Comparison of ENCODE assay signal across 7 cellular contexts in the genomic region with DNA sequence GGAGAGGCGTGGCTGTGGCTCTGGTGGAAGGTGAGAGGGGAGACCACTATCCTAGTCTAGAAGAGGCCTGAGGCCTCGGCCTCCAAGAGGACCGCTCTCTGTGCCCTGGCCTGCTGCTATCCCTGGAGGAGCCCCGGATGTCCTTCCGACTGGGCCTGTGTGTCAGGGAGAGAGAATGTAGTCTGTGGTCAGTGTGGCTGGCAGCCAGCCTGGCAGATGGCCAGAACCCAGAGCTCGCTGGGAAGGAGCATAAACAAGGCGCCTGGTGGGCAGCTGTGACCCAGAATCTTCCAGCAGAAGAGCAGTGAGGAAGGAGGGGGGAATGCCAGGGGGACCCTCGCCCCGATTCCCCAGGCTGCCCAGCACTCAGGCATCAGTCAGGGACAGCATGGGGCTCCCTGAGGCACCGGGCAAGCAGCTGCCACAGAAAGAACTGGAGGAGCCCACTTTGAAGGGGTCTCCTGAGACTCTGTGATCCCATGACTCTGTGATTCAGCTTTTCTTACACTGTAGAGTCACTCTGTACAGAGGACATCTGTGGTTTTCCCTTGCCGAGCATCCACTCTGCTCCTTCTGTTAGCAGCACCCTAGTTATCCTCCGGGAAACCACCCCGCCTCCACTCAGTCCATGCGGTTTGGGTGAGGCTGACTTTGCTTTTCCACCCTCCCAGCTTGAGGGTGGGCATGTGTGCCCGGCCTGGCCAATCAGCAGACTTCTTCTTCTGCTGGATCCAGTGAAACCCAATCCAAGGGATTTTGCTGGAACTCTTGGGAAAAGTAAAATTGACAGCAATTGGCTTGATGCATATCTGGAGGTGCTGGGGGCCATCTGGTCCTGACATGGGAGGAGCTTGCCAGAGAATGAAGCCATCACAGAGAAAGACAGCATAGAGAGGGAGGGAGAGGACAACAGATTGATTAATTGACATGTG. TPM values are rescaled to one million over a fixed set of nuclear protein-coding genes. Genes with fewer than 3 reads are reported as not detected.
DNase-seq lines count a peak whose midpoint lies in the region; ATAC-seq and TF ChIP-seq lines count a peak whose summit lies in the region.

No MANE protein-coding gene starts in this region.

- DNase-seq in GOT3 (lab: John Stamatoyannopoulos, UW), result peak; percentile 90
- DNase-seq in NCI-H524 (lab: John Stamatoyannopoulos, UW), result peak; percentile 97 to 98
- peak; percentile 98 to 100 for DNase-seq in cardiac fibroblast (ENCODE audit: low read depth in 2 of 2)
- peak; percentile 85 for DNase-seq in inferior parietal cortex (ENCODE audit: extremely low spot score)

- H3K9me3 ChIP-seq in skeletal muscle tissue (ENCODE audit: control insufficient read depth in 3 of 3, low read length in 3 of 3), result no peaks in the 10 kb centered on the region

- no peaks in the 10 kb centered on the region for H3K36me3 ChIP-seq in skeletal muscle tissue (ENCODE audit: control insufficient read depth in 3 of 3, insufficient read depth in 3 of 3, low read length in 3 of 3)

- H3K4me3 ChIP-seq in cardiac fibroblast (replicated peaks in 1 of 2; ENCODE audit: low read depth in 2 of 2, low read length in 2 of 2) (peak overlapping the region; percentile 0 to 21), skeletal muscle tissue (ENCODE audit: low read length in 3 of 3) (peak overlapping the region in 2 of 3 donors; percentile 38 to 49)

- H3K4me1 ChIP-seq in skeletal muscle tissue (ENCODE audit: control insufficient read depth in 3 of 3, insufficient read depth in 3 of 3, low read length in 3 of 3), result peaks cover 19 to 21% (median 20%) of the 10 kb centered on the region in 3 donors

- TF ChIP-seq CTCF in cardiac fibroblast (IDR thresholded peaks at IDR 0.05; ENCODE audit: low read depth, low read length), result no peak

- peak overlapping the region; percentile 76 for H3K27ac ChIP-seq in skeletal muscle tissue (ENCODE audit: low read depth, low read length)

- no peak for ATAC-seq in GM21381 (IDR thresholded peaks at IDR 0.05; ENCODE audit: unreplicated experiment)
- no peak for ATAC-seq in GM18498 (IDR thresholded peaks at IDR 0.05; ENCODE audit: unreplicated experiment)

- peak overlapping the region; percentile 26 to 56 (median 51) for H3K9ac ChIP-seq in skeletal muscle tissue (ENCODE audit: low read depth in 1 of 3, low read length in 3 of 3)

- H3K27me3 ChIP-seq in skeletal muscle tissue (ENCODE audit: control insufficient read depth in 3 of 3, insufficient read depth in 3 of 3, low read length in 3 of 3), result no peaks in the 10 kb centered on the region

RNA-seq across cellular contexts. Expression of a gene that starts 46.2 kb away (rescaled TPM):
- total RNA-seq in skeletal muscle tissue, result 13.0 TPM
